In genomic region chr1:44739361-44740178, GRCh38 we compare ENCODE assay signal across 8 cellular contexts. TPM values are rescaled to one million over a fixed set of nuclear protein-coding genes. Genes with fewer than 3 reads are reported as not detected.
DNase-seq lines count a peak whose midpoint lies in the region; ATAC-seq and TF ChIP-seq lines count a peak whose summit lies in the region.

KIF2C (plus strand) TSS chr1:44739837; CDS start chr1:44739933, 96 bp downstream.

- intact Hi-C loops in cardiac septum (cut with DNase I), result loop anchor here (1.0 to 5.0 kb wide), 2 partner anchors 34 to 563 kb away; no protein-coding TSS in a partner anchor

- H3K4me2 ChIP-seq in trophoblast cell (ENCODE audit: low read length), result peak within 1 kb of the TSS; percentile 96

- H3K79me2 ChIP-seq in trophoblast cell (ENCODE audit: control insufficient read depth, insufficient read depth, low read length, poor library complexity), result peaks cover 7% of the 10 kb centered on the region

- peak within 1 kb of the TSS; percentile 43 for H3K27ac ChIP-seq in trophoblast cell (ENCODE audit: low read depth, low read length)

- peaks cover 16% of the 10 kb centered on the region for H3K4me1 Mint-ChIP-seq in type B pancreatic cell (ENCODE audit: unreplicated experiment)

- peak within 1 kb of the TSS; percentile 94 for H2AFZ ChIP-seq in trophoblast cell (ENCODE audit: insufficient read depth, low read length, poor library complexity)

- H3K36me3 ChIP-seq in adipocyte (ENCODE audit: control insufficient read depth, insufficient read depth, low read length, severe bottlenecking) (no peaks in the 10 kb centered on the region), trophoblast cell (ENCODE audit: control insufficient read depth in 1 of 2, insufficient read depth in 2 of 2, low read length in 2 of 2) (peaks cover 8 to 14% of the 10 kb centered on the region in 2 experiments)

- H4K91ac ChIP-seq in trophoblast cell (ENCODE audit: low read depth, low read length), result peak within 1 kb of the TSS; percentile 87

- H3K9me3 ChIP-seq in adipocyte (ENCODE audit: control insufficient read depth, low read length) (no peaks in the 10 kb centered on the region), trophoblast cell (ENCODE audit: insufficient read depth, low read depth, low read length) (peaks cover 5% of the 10 kb centered on the region)

- H3K9me3 Mint-ChIP-seq in type B pancreatic cell, result no peaks in the 10 kb centered on the region

- H2BK120ac ChIP-seq in trophoblast cell (ENCODE audit: insufficient read depth, low read length, poor library complexity), result peak within 1 kb of the TSS; percentile 24

- peaks cover 10% of the 10 kb centered on the region for H3K36me3 Mint-ChIP-seq in type B pancreatic cell

- H3K27me3 ChIP-seq in adipocyte (replicated peaks; ENCODE audit: control insufficient read depth, insufficient read depth, low read length) (no peaks in the 10 kb centered on the region), trophoblast cell (ENCODE audit: insufficient read depth, low read length) (no peaks in the 10 kb centered on the region)

- H3K27me3 Mint-ChIP-seq in type B pancreatic cell, result no peaks in the 10 kb centered on the region

- no peak within 1 kb of the TSS for H3K23ac ChIP-seq in trophoblast cell (ENCODE audit: low read length)

- peak; percentile 99 for ATAC-seq in HG02798 (IDR thresholded peaks at IDR 0.05; ENCODE audit: poor library complexity, unreplicated experiment)

- DNase-seq in NCI-H1436 (lab: John Stamatoyannopoulos, UW) (peak; percentile 96), T follicular helper cell (ENCODE audit: low read depth) (peak; percentile 93), adipocyte (ENCODE audit: low read depth) (peak; percentile 99), cardiac septum (ENCODE audit: low spot score) (peak; percentile 98), trophoblast cell (peak; percentile 98), type B pancreatic cell (ENCODE audit: extremely low spot score, unreplicated experiment) (peak; percentile 96)

- WGBS in trophoblast cell (ENCODE audit: extremely low coverage, insufficient coverage, insufficient read length), result no CpG with 5 or more reads among the region's 57 CpGs

- H4K8ac ChIP-seq in trophoblast cell (ENCODE audit: low read depth, low read length), result peak within 1 kb of the TSS; percentile 99

- peak within 1 kb of the TSS; percentile 88 for H2BK5ac ChIP-seq in trophoblast cell (ENCODE audit: low read depth, low read length, poor library complexity)

- peak within 1 kb of the TSS; percentile 91 for H3K18ac ChIP-seq in trophoblast cell (ENCODE audit: low read length)

- peak within 1 kb of the TSS; percentile 94 for H3K9ac ChIP-seq in adipocyte (ENCODE audit: low read length)
- peak within 1 kb of the TSS; percentile 85 for H3K9ac ChIP-seq in trophoblast cell (ENCODE audit: low read length)

- H3K4me1 ChIP-seq in adipocyte (ENCODE audit: control insufficient read depth, insufficient read depth, low read length), result peaks cover 11% of the 10 kb centered on the region
- peaks cover 3 to 4% of the 10 kb centered on the region in 2 experiments for H3K4me1 ChIP-seq in trophoblast cell (ENCODE audit: control insufficient read depth in 1 of 2, insufficient read depth in 2 of 2, low read length in 2 of 2)

- no peak for TF ChIP-seq CTCF in GM12875 (IDR thresholded peaks at IDR 0.05; ENCODE audit: borderline replicate concordance, insufficient read depth, low read depth, low read length)
- no peak for TF ChIP-seq CTCF in type B pancreatic cell (conservative IDR thresholded peaks at IDR 0.05)

- H4K12ac ChIP-seq in trophoblast cell (ENCODE audit: low read depth, low read length), result peak within 1 kb of the TSS; percentile 85

- H3K4ac ChIP-seq in trophoblast cell (ENCODE audit: low read depth, low read length), result peak within 1 kb of the TSS; percentile 82

- H3K4me3 Mint-ChIP-seq in type B pancreatic cell, result peak within 1 kb of the TSS; percentile 92

- H3K27ac Mint-ChIP-seq in type B pancreatic cell, result peak within 1 kb of the TSS; percentile 89

- no peak within 1 kb of the TSS for H2AK5ac ChIP-seq in trophoblast cell (ENCODE audit: low read length)

- H3K14ac ChIP-seq in trophoblast cell (ENCODE audit: low read length), result peak within 1 kb of the TSS; percentile 95

- H3K4me3 ChIP-seq in GM12875 (ENCODE audit: low read depth, low read length) (peak within 1 kb of the TSS; percentile 71), adipocyte (ENCODE audit: low read length) (peak within 1 kb of the TSS; percentile 93), trophoblast cell (ENCODE audit: low read depth, low read length) (peak within 1 kb of the TSS; percentile 87)

- peaks cover 7% of the 10 kb centered on the region for H3K79me1 ChIP-seq in trophoblast cell (ENCODE audit: low read length)

- peak within 1 kb of the TSS; percentile 53 for H2BK12ac ChIP-seq in trophoblast cell (ENCODE audit: low read length)

RNA-seq across cellular contexts. Expression of gene KIF2C, which starts in this region (rescaled TPM):
- total RNA-seq in cardiac septum, result 1.3 TPM
- 47.3 and 48.8 TPM in 2 replicates for polyA plus RNA-seq in trophoblast cell (2013)
- 17.4 and 56.5 TPM in 2 replicates for total RNA-seq in type B pancreatic cell (ENCODE audit: low replicate concordance)

Comparison
In these comparisons a context has a peak if more than half of its experiments do, and no peak if none do; other contexts are left out.
1. Peak in every context shown above with its lines: DNase-seq, ATAC-seq, H3K4me3 ChIP-seq and H3K27ac ChIP-seq.